In genomic region chr19:1445185-1445931, GRCh38 we compare ENCODE assay signal across 8 cellular contexts. TPM values are rescaled to one million over a fixed set of nuclear protein-coding genes. Genes with fewer than 3 reads are reported as not detected.
DNase-seq lines count a peak whose midpoint lies in the region; ATAC-seq, FAIRE-seq and TF ChIP-seq lines count a peak whose summit lies in the region.

No MANE protein-coding gene starts in this region.

- FAIRE-seq in A549 (lab: Jason Lieb, UNC), result no peak

- no peaks in the 10 kb centered on the region for H3K9me3 ChIP-seq in A549
- H3K9me3 ChIP-seq in testis, result no peaks in the 10 kb centered on the region

- H3K4me3 ChIP-seq in A549 (peak overlapping the region; percentile 63), HL-60 (replicated peaks; ENCODE audit: insufficient read depth, low read length) (no peak overlapping the region; the same call in 1 of the 2 replicates), testis (peak overlapping the region; percentile 34 to 45)

- TF ChIP-seq CTCF in A549 (IDR thresholded peaks at IDR 0.05) (peak; percentile 69), HL-60 (IDR thresholded peaks at IDR 0.05; ENCODE audit: insufficient read depth, low read length) (peak; percentile 41), testis (IDR thresholded peaks at IDR 0.05) (peak; percentile 58 to 90 (median 83))

- CTCF ChIA-PET in A549 (lab: Yijun Ruan, JAX), result interaction anchor here (0.6 to 2.9 kb wide), 27 partner anchors 9 to 381 kb away, joined by 3 to 34 read pairs (median 3); partner anchors contain the start of gene FAM174C

- no peak for TF ChIP-seq EP300 in A549 (IDR thresholded peaks at IDR 0.05)

- WGBS in A549 (ENCODE audit: missing lambda C conversion rate), result 0% methylated on average over 1 of the region's 70 CpGs
- WGBS in testis, 2 donors, result 0 to 4% methylated on average over 27 to 64 of the region's 70 CpGs

- peak; percentile 26 to 37 for TF ChIP-seq RAD21 in A549 (conservative IDR thresholded peaks at IDR 0.05 in 1 of 2, IDR thresholded peaks at IDR 0.05 in 1 of 2)

- H3K4me1 ChIP-seq in A549, result peaks cover 48% of the 10 kb centered on the region
- peaks cover 13% of the 10 kb centered on the region for H3K4me1 ChIP-seq in testis

- intact Hi-C loops in testis (cut with DNase I; ENCODE audit: low total_unique reads), result no loop called here

- TF ChIP-seq POLR2A in A549 (IDR thresholded peaks at IDR 0.05; ENCODE audit: low read length), result peak; percentile 7; the same call in 1 of the 2 replicates
- no peak for TF ChIP-seq POLR2A in GM18505 (IDR thresholded peaks at IDR 0.05; ENCODE audit: borderline replicate concordance, extremely low read depth, insufficient read depth, insufficient read length)
- TF ChIP-seq POLR2A in testis (IDR thresholded peaks at IDR 0.05), result no peak

- ATAC-seq in A549 (peak; percentile 58 to 84), GM18505 (IDR thresholded peaks at IDR 0.05; ENCODE audit: unreplicated experiment) (peak; percentile 57)

- DNase-seq in A549 (ENCODE audit: low read depth in 1 of 2, low spot score in 1 of 2), result peak; percentile 70 to 84
- peak in 1 of 2 experiments; percentile 50 for DNase-seq in HL-60 (ENCODE audit: low read depth in 1 of 2, low spot score in 1 of 2)
- DNase-seq in RPMI7951 (ENCODE audit: low read depth), result peak; percentile 46
- DNase-seq in activated gamma-delta T cell treated with anti-CD3 and anti-CD28 coated beads, Interleukin-2, amount 50 U/mL, for 16 hours (ENCODE audit: low read depth), result peak; percentile 70
- peak; percentile 91 for DNase-seq in germinal center (ENCODE audit: low spot score)
- peak; percentile 54 for DNase-seq in occipital lobe (lab: John Stamatoyannopoulos, UW)
- peak; percentile 77 for DNase-seq in testis

- POLR2A ChIA-PET in A549 (lab: Yijun Ruan, JAX), result interaction anchor here (0.7 to 1.9 kb wide), 4 partner anchors 8 to 177 kb away, joined by 3 to 5 read pairs (median 3); partner anchors contain the start of gene CIRBP

- peaks cover 34% of the 10 kb centered on the region for H3K27me3 ChIP-seq in HL-60 (ENCODE audit: insufficient read depth, poor library complexity, severe bottlenecking)
- peaks cover 3% of the 10 kb centered on the region for H3K27me3 ChIP-seq in testis

- H3K36me3 ChIP-seq in testis (ENCODE audit: low read depth, missing control alignments), result no peaks in the 10 kb centered on the region

- peak overlapping the region; percentile 91 for H3K4me2 ChIP-seq in A549

- H3K27ac ChIP-seq in A549 (peak overlapping the region; percentile 79 to 96), HL-60 (replicated peaks) (no peak overlapping the region), testis (no peak overlapping the region)

TF ChIP-seq in A549, 52 proteins besides CTCF, POLR2A, EP300 and RAD21:
- peak; percentile 37; the same call in 2 of the 3 replicates for TF ChIP-seq SMC3 (IDR thresholded peaks at IDR 0.05)
- TF ChIP-seq PHF8 (IDR thresholded peaks at IDR 0.05; ENCODE audit: borderline replicate concordance, low read depth), result 0 out of 2 replicates have a peak, but pooled peaks have one; percentile 8
- TF ChIP-seq MAX (IDR thresholded peaks at IDR 0.05), result peak; percentile 72
- TF ChIP-seq NFE2L2 (conservative IDR thresholded peaks at IDR 0.05; ENCODE audit: low read length), result no peak
- TF ChIP-seq CHD4 (IDR thresholded peaks at IDR 0.05; ENCODE audit: borderline replicate concordance), result peak; percentile 64; the same call in 1 of the 2 replicates
- no peak for TF ChIP-seq FOSL2 (IDR thresholded peaks at IDR 0.05)
- TF ChIP-seq FOSL2 (CRISPR knock-in tag; IDR thresholded peaks at IDR 0.05), result peak; percentile 80
- peak in 1 of 2 experiments; percentile 64; a peak in 1 of 5 replicates for TF ChIP-seq JUN (IDR thresholded peaks at IDR 0.05)
- peak; percentile 35; the same call in 1 of the 2 replicates for TF ChIP-seq E2F6 (IDR thresholded peaks at IDR 0.05; ENCODE audit: borderline replicate concordance, low read depth)
- no peak for TF ChIP-seq ZC3H11A (IDR thresholded peaks at IDR 0.05)
- no peak for TF ChIP-seq HOXB13 (CRISPR knock-in tag; IDR thresholded peaks at IDR 0.05; ENCODE audit: low read depth)
- no peak for TF ChIP-seq TFCP2L1 (CRISPR knock-in tag; IDR thresholded peaks at IDR 0.05)
- no peak for TF ChIP-seq CBX2 (IDR thresholded peaks at IDR 0.05; ENCODE audit: borderline replicate concordance, low read depth)

RNA-seq across cellular contexts. Expression of gene APC2, which starts 4.6 kb away (rescaled TPM):
- polyA plus RNA-seq in A549 (2011; rRNA removed) (0.32 and 0.36 TPM in 2 replicates), A549 (2017; fragmentation: RNase III; extraction: RNeasy Plus Mini Kit Qiagen cat#74134 plus additional on column Dnase treatment) (1.3 to 1.6 TPM (median 1.6 TPM) in 3 replicates), testis (ENCODE audit: insufficient read depth, low read depth, low replicate concordance) (2.8 TPM)
- 1.2 and 1.5 TPM in 2 replicates for polyA plus RNA-seq in A549 (2012; cell fraction: cytosol; rRNA removed)
- polyA plus RNA-seq in A549 (2012; cell fraction: nucleus; rRNA removed), result 1.8 and 3.5 TPM in 2 replicates
- 0.68 and 1.0 TPM in 2 replicates for polyA minus RNA-seq in A549 (2011; rRNA and poly(A)+ RNA removed)
- total RNA-seq in RPMI7951 (2014; rRNA removed; shearing (Covaris generic)), result not detected in 2 replicates
- total RNA-seq in occipital lobe (141 TPM), testis (1 to 10 TPM; 4.6 to 5.9 TPM)

RNA-seq across cellular contexts. Expression of gene RPS15, which starts 7.2 kb away (rescaled TPM):
- polyA plus RNA-seq in A549 (2011; rRNA removed) (485 and 525 TPM in 2 replicates), A549 (2017; fragmentation: RNase III; extraction: RNeasy Plus Mini Kit Qiagen cat#74134 plus additional on column Dnase treatment) (1,370 to 1,458 TPM (median 1,378 TPM) in 3 replicates), testis (ENCODE audit: insufficient read depth, low read depth, low replicate concordance) (768 TPM)
- polyA plus RNA-seq in A549 (2012; cell fraction: cytosol; rRNA removed), result 2,687 and 2,770 TPM in 2 replicates
- 2,142 and 3,339 TPM in 2 replicates for polyA plus RNA-seq in A549 (2012; cell fraction: nucleus; rRNA removed)
- polyA minus RNA-seq in A549 (2011; rRNA and poly(A)+ RNA removed), result 298 and 489 TPM in 2 replicates
- 1,276 and 1,680 TPM in 2 replicates for total RNA-seq in RPMI7951 (2014; rRNA removed; shearing (Covaris generic))
- total RNA-seq in occipital lobe (252 TPM), testis (1,000 to 10,000 TPM; 1,248 to 1,750 TPM)

RNA-seq across cellular contexts. Expression of gene C19orf25, which starts 33.7 kb away (rescaled TPM):
- polyA plus RNA-seq in A549 (2011; rRNA removed) (6.5 and 8.2 TPM in 2 replicates), A549 (2017; fragmentation: RNase III; extraction: RNeasy Plus Mini Kit Qiagen cat#74134 plus additional on column Dnase treatment) (17.1 to 20.7 TPM (median 18.9 TPM) in 3 replicates), testis (ENCODE audit: insufficient read depth, low read depth, low replicate concordance) (39.3 TPM)
- polyA plus RNA-seq in A549 (2012; cell fraction: cytosol; rRNA removed), result 21.1 and 30.9 TPM in 2 replicates
- polyA plus RNA-seq in A549 (2012; cell fraction: nucleus; rRNA removed), result 25.1 and 28.4 TPM in 2 replicates
- 5.0 and 6.4 TPM in 2 replicates for polyA minus RNA-seq in A549 (2011; rRNA and poly(A)+ RNA removed)
- total RNA-seq in RPMI7951 (2014; rRNA removed; shearing (Covaris generic)), result 25.2 and 27.1 TPM in 2 replicates
- total RNA-seq in occipital lobe (18.6 TPM), testis (10 to 100 TPM; 55.4 to 72.5 TPM)

RNA-seq across cellular contexts. Expression of gene DAZAP1, which starts 38.0 kb away (rescaled TPM):
- polyA plus RNA-seq in A549 (2011; rRNA removed), result 47.8 and 58.9 TPM in 2 replicates
- 71.1 and 85.7 TPM in 2 replicates for polyA plus RNA-seq in A549 (2012; cell fraction: cytosol; rRNA removed)
- polyA plus RNA-seq in A549 (2012; cell fraction: nucleus; rRNA removed), result 80.2 and 89.4 TPM in 2 replicates
- polyA plus RNA-seq in A549 (2017; fragmentation: RNase III; extraction: RNeasy Plus Mini Kit Qiagen cat#74134 plus additional on column Dnase treatment), result 86.3 to 87.7 TPM (median 86.5 TPM) in 3 replicates
- 29.1 and 40.5 TPM in 2 replicates for polyA minus RNA-seq in A549 (2011; rRNA and poly(A)+ RNA removed)
- 43.9 and 88.3 TPM in 2 replicates for total RNA-seq in RPMI7951 (2014; rRNA removed; shearing (Covaris generic))
- 35.7 TPM for total RNA-seq in occipital lobe
- 10 to 100 TPM; 97.9 to 99.6 TPM for total RNA-seq in testis
- polyA plus RNA-seq in testis (ENCODE audit: insufficient read depth, low read depth, low replicate concordance), result 215 TPM

RNA-seq across cellular contexts. Expression of gene GAMT, which starts 44.0 kb away (rescaled TPM):
- polyA plus RNA-seq in A549 (2011; rRNA removed), result 11.3 and 13.6 TPM in 2 replicates
- polyA plus RNA-seq in A549 (2012; cell fraction: cytosol; rRNA removed), result 34.6 and 46.8 TPM in 2 replicates
- 31.9 and 42.0 TPM in 2 replicates for polyA plus RNA-seq in A549 (2012; cell fraction: nucleus; rRNA removed)
- 24.7 to 26.0 TPM (median 25.7 TPM) in 3 replicates for polyA plus RNA-seq in A549 (2017; fragmentation: RNase III; extraction: RNeasy Plus Mini Kit Qiagen cat#74134 plus additional on column Dnase treatment)
- polyA minus RNA-seq in A549 (2011; rRNA and poly(A)+ RNA removed), result 16.9 and 19.5 TPM in 2 replicates
- total RNA-seq in RPMI7951 (2014; rRNA removed; shearing (Covaris generic)), result 15.3 and 24.9 TPM in 2 replicates
- 16.7 TPM for total RNA-seq in occipital lobe
- total RNA-seq in testis, result 100 to 1,000 TPM; 144 to 191 TPM
- 92.2 TPM for polyA plus RNA-seq in testis (ENCODE audit: insufficient read depth, low read depth, low replicate concordance)

Comparison
In these comparisons a context has a peak if more than half of its experiments do, and no peak if none do; other contexts are left out.
1. H3K27ac ChIP-seq: peak in A549 (2 of 2); none in HL-60 (single experiment) and testis (0 of 2).
2. RNA of gene APC2, which starts 4.6 kb away (total RNA-seq): 141 TPM in occipital lobe (single experiment); 4.6 to 5.9 TPM in testis and not detected in RPMI7951; every median in the first group is over 10 times any median in the second.
3. Peak in every context shown above with its lines, with median percentiles within 50 percentile points of each other: CTCF ChIP-seq.